In genomic region chr7:140137078-140137477, GRCh38 we compare ENCODE assay signal across 6 cellular contexts.
"Had no signal": no experiment of that assay in that cellular context is flagged by ENCODE, and none has a peak within 500 bp of the region (broad histone marks: within the 10 kb centered on the region; RNA-seq: fewer than 3 reads in every experiment).

No MANE protein-coding gene starts in this region.

- DNase-seq: GM23248, GOT3, H7, KG1 had no signal

- H3K9ac ChIP-seq: GM23248 had no signal

- H3K9me3 ChIP-seq: HAP-1 had no signal

- H3K4me3 ChIP-seq: GM23248, HAP-1 had no signal

- H2AFZ ChIP-seq: GM23248 had no signal

- H3K36me3 ChIP-seq: HAP-1 had no signal

- H3K27ac ChIP-seq: GM23248, HL-60 had no signal
